In genomic region chr6:71190809-71191208, GRCh38 we compare ENCODE assay signal across 8 cellular contexts.
DNase-seq lines count a peak whose midpoint lies in the region; ATAC-seq and TF ChIP-seq lines count a peak whose summit lies in the region.

No MANE protein-coding gene starts in this region.

- no peak for TF ChIP-seq EP300 in neural cell (conservative IDR thresholded peaks at IDR 0.05; ENCODE audit: poor library complexity, severe bottlenecking)

- H3K9me3 ChIP-seq in neural cell (ENCODE audit: low read length): no peaks in the 10 kb centered on the region
- H3K9me3 ChIP-seq in aorta (ENCODE audit: control insufficient read depth, low read length): no peaks in the 10 kb centered on the region

- H3K36me3 ChIP-seq in neural cell (ENCODE audit: insufficient read depth, low read length) (no peaks in the 10 kb centered on the region), aorta (ENCODE audit: control insufficient read depth in 1 of 2, insufficient read depth in 2 of 2, low read length in 1 of 2) (no peaks in the 10 kb centered on the region)

- intact Hi-C loops in aorta (cut with DNase I): loop anchor here in 1 of 2 donors (10.0 kb wide), 1 partner anchor 324 kb away; no protein-coding TSS in a partner anchor

- DNase-seq in GDM1 (lab: John Stamatoyannopoulos, UW) (peak; percentile 6), NCI-H2171 treated with DMSO at 0.1 percent for 48 hours (lab: John Stamatoyannopoulos, UW) (peak; percentile 10), aorta (no peak)
- peak; percentile 2 for DNase-seq in central memory CD4-positive, alpha-beta T cell
- no peak for DNase-seq in activated effector memory CD4-positive, alpha-beta T cell treated with Interleukin-2 at 50 U/mL for 16 hours

- WGBS in aorta, 2 donors: 19 to 22% methylated on average over 3 of the region's 3 CpGs

- H2AFZ ChIP-seq in neural cell (ENCODE audit: low read depth, low read length): no peak overlapping the region

- H3K9ac ChIP-seq in neural cell (ENCODE audit: low read length): no peak overlapping the region

- no peaks in the 10 kb centered on the region for H3K79me2 ChIP-seq in neural cell (replicated peaks; ENCODE audit: insufficient read depth, low read length)

- peaks cover 0 to 2% of the 10 kb centered on the region in 2 donors for H3K4me1 ChIP-seq in aorta (ENCODE audit: control insufficient read depth in 1 of 2, insufficient read depth in 2 of 2, low read length in 2 of 2)

- H3K9me2 ChIP-seq in neural cell (ENCODE audit: insufficient read depth, low read length): no peaks in the 10 kb centered on the region

- no peak overlapping the region for H3K4me2 ChIP-seq in neural cell (ENCODE audit: low read length)

- H3K4me3 ChIP-seq in neural cell (ENCODE audit: low read length): no peak overlapping the region
- H3K4me3 ChIP-seq in aorta (ENCODE audit: low read length in 2 of 2): no peak overlapping the region

- no peaks in the 10 kb centered on the region for H3F3A ChIP-seq in neural cell (ENCODE audit: insufficient read depth, low read length, poor library complexity, severe bottlenecking)

- H3K27ac ChIP-seq in neural cell (ENCODE audit: low read length) (no peak overlapping the region), aorta (ENCODE audit: low read depth in 1 of 2, low read length in 2 of 2) (no peak overlapping the region)

- peak; percentile 63 for TF ChIP-seq RAD21 in neural cell (conservative IDR thresholded peaks at IDR 0.05)

- no peaks in the 10 kb centered on the region for H4K20me1 ChIP-seq in neural cell (ENCODE audit: insufficient read depth)

- TF ChIP-seq CTCF in neural cell (IDR thresholded peaks at IDR 0.05; ENCODE audit: poor library complexity, severe bottlenecking): peak; percentile 61

- H3K27me3 ChIP-seq in neural cell (ENCODE audit: insufficient read depth, low read depth, low read length) (no peaks in the 10 kb centered on the region), aorta (ENCODE audit: control insufficient read depth in 1 of 2, insufficient read depth in 2 of 2, low read length in 1 of 2) (no peaks in the 10 kb centered on the region)

- ATAC-seq in aorta (ENCODE audit: low FRiP score) (no peak), HG03175 (IDR thresholded peaks at IDR 0.05; ENCODE audit: unreplicated experiment) (no peak), GM21367 (IDR thresholded peaks at IDR 0.05; ENCODE audit: unreplicated experiment) (no peak)

TF ChIP-seq in neural cell, 6 proteins besides CTCF, POLR2A, EP300 and RAD21:
- TF ChIP-seq EZH2 (IDR thresholded peaks at IDR 0.05; ENCODE audit: borderline replicate concordance, insufficient read depth, low read length, poor library complexity, severe bottlenecking): no peak
- TF ChIP-seq SMC3 (conservative IDR thresholded peaks at IDR 0.05; ENCODE audit: poor library complexity): peak; percentile 61
TF ChIP-seq in neural cell: peak in this region for 1.

Comparison
In these comparisons a context has a peak if more than half of its experiments do, and no peak if none do; other contexts are left out.
1. DNase-seq: peak in GDM1 (single experiment), NCI-H2171 treated with DMSO at 0.1 percent for 48 hours (single experiment) and central memory CD4-positive, alpha-beta T cell (single experiment); none in aorta (0 of 2) and activated effector memory CD4-positive, alpha-beta T cell treated with Interleukin-2 at 50 U/mL for 16 hours (single experiment).